13 cellular contexts compared by ENCODE assay signal in genomic region chr1:151514366-151514765, GRCh38. TPM values are rescaled to one million over a fixed set of nuclear protein-coding genes. Genes with fewer than 3 reads are reported as not detected.
DNase-seq lines count a peak whose midpoint lies in the region; ATAC-seq, FAIRE-seq and TF ChIP-seq lines count a peak whose summit lies in the region.
"Had no signal": no experiment of that assay in that cellular context is flagged by ENCODE, and none has a peak within 500 bp of the region (broad histone marks: within the 10 kb centered on the region; RNA-seq: fewer than 3 reads in every experiment).

No MANE protein-coding gene starts in this region.

- intact Hi-C loops in HepG2 (cut with micrococcal nuclease; ENCODE audit: unreplicated experiment), result no loop called here

- H3K9me3 ChIP-seq in HUES6 (ENCODE audit: control insufficient read depth, insufficient read depth, low read depth, low read length), result no peaks in the 10 kb centered on the region
- H3K9me3 ChIP-seq in HepG2 (ENCODE audit: low read length), result no peaks in the 10 kb centered on the region
- H3K9me3 ChIP-seq in suprapubic skin, result no peaks in the 10 kb centered on the region
- H3K9me3 ChIP-seq in HAP-1, result no peaks in the 10 kb centered on the region

- H3K4me1 ChIP-seq in HUES6 (ENCODE audit: control insufficient read depth, insufficient read depth, low read length) (peaks cover 44% of the 10 kb centered on the region), HepG2 (ENCODE audit: insufficient read depth, low read length) (peaks cover 68% of the 10 kb centered on the region), suprapubic skin (peaks cover 39% of the 10 kb centered on the region), HAP-1 (peaks cover 22% of the 10 kb centered on the region)

- H2AFZ ChIP-seq in HepG2 (ENCODE audit: low read length), result no peak overlapping the region

- CTCF ChIA-PET in HepG2 (lab: Yijun Ruan, JAX; ENCODE audit: low intra/inter-chr PET ratio, low total read pairs), result no interaction called here

- no peak for TF ChIP-seq EP300 in HepG2 (IDR thresholded peaks at IDR 0.05; ENCODE audit: low read depth in 2 of 2, low read length in 2 of 2)
- TF ChIP-seq EP300 in HepG2 (CRISPR knock-in tag; IDR thresholded peaks at IDR 0.05; ENCODE audit: borderline replicate concordance), result no peak
- no peak for TF ChIP-seq EP300 in suprapubic skin (IDR thresholded peaks at IDR 0.05)

- TF ChIP-seq RAD21 in HepG2 (CRISPR knock-in tag; IDR thresholded peaks at IDR 0.05), result no peak

- FAIRE-seq in bronchial epithelial cell (lab: Jason Lieb, UNC) (no peak), HepG2 (lab: Jason Lieb, UNC) (peak; percentile 8)

- no TSS peak for BruUV-seq in HepG2 (replicated peaks; lab: Mats Ljungman, UMichigan)

- H4K20me1 ChIP-seq in HepG2 (ENCODE audit: insufficient read depth, low read length), result no peaks in the 10 kb centered on the region

- peak; percentile 7 for ATAC-seq in HepG2
- no peak for ATAC-seq in HG03439 (IDR thresholded peaks at IDR 0.05; ENCODE audit: unreplicated experiment)

- TF ChIP-seq POLR2A in HepG2 (IDR thresholded peaks at IDR 0.05; ENCODE audit: insufficient read depth in 1 of 2, low read depth in 2 of 2, low read length in 2 of 2), result no peak
- TF ChIP-seq POLR2A in suprapubic skin (IDR thresholded peaks at IDR 0.05), result no peak

- H3K9ac ChIP-seq in HUES6 (ENCODE audit: low read length) (no peak overlapping the region), HepG2 (ENCODE audit: insufficient read depth, low read depth, low read length) (0 out of 2 replicates have a peak overlapping the region, but pooled peaks have one; percentile 46)

- POLR2A ChIA-PET in HepG2 (lab: Yijun Ruan, JAX), result interaction anchor here (0.9 to 2.4 kb wide), 2 partner anchors 25 to 40 kb away, joined by 3 to 11 read pairs; no protein-coding TSS in a partner anchor

- H3K4me3 ChIP-seq in HUES6 (ENCODE audit: low read depth, low read length) (peak overlapping the region; percentile 70; the same call in 1 of the 2 replicates), bronchial epithelial cell (ENCODE audit: low read depth, low read length) (no peak overlapping the region), HepG2 (replicated peaks in 1 of 3; ENCODE audit: insufficient read depth in 1 of 3, low read depth in 2 of 3, low read length in 3 of 3) (peak overlapping the region in 2 of 3 experiments; percentile 6 to 80; a peak in 3 of 6 replicates), suprapubic skin (no peak overlapping the region), HAP-1 (no peak overlapping the region)
- H3K4me3 ChIP-seq: coronary artery, lung, skin epidermis had no signal

- H3K27me3 ChIP-seq in HUES6 (ENCODE audit: control insufficient read depth, insufficient read depth, low read length) (no peaks in the 10 kb centered on the region), bronchial epithelial cell (ENCODE audit: control insufficient read depth, insufficient read depth, low read length) (no peaks in the 10 kb centered on the region), HepG2 (ENCODE audit: control insufficient read depth in 1 of 2, insufficient read depth in 2 of 2, low read length in 2 of 2) (peaks cover 0 to 16% of the 10 kb centered on the region in 2 experiments; a peak in 2 of 5 replicates), suprapubic skin (no peaks in the 10 kb centered on the region), HAP-1 (ENCODE audit: low read depth) (no peaks in the 10 kb centered on the region)

- WGBS in HepG2 (ENCODE audit: low lambda C conversion rate), result 0% methylated on average over 4 of the region's 4 CpGs
- 89% methylated on average over 4 of the region's 4 CpGs for WGBS in suprapubic skin

- no peaks in the 10 kb centered on the region for H3K79me2 ChIP-seq in HepG2 (ENCODE audit: insufficient read depth, low read length)

- H3K27ac ChIP-seq in HUES6 (ENCODE audit: low read depth, low read length), result no peak overlapping the region
- peak overlapping the region; percentile 58 for H3K27ac ChIP-seq in HepG2 (ENCODE audit: extremely low read length, insufficient read depth, low read length)
- H3K27ac ChIP-seq in suprapubic skin, result peak overlapping the region; percentile 72
- H3K27ac ChIP-seq: coronary artery had no signal

- no peak for TF ChIP-seq CTCF in bronchial epithelial cell (IDR thresholded peaks at IDR 0.05; ENCODE audit: insufficient read depth, low read length, severe bottlenecking)
- no peak for TF ChIP-seq CTCF in HepG2 (CRISPR knock-in tag; IDR thresholded peaks at IDR 0.05)
- TF ChIP-seq CTCF in suprapubic skin (IDR thresholded peaks at IDR 0.05), result no peak

- H3K4me2 ChIP-seq in HepG2 (ENCODE audit: low read depth, low read length), result peak overlapping the region; percentile 91

- in situ Hi-C loops in HepG2 (cut with HindIII; ENCODE audit: extremely low pct_ligation_motif_present, low pct_unique_long_range_greater_than_20kb) (no loop called here), HAP-1 (cut with MboI; ENCODE audit: low sequenced_read_pairs) (no loop called here)

- peaks cover 12% of the 10 kb centered on the region for H3K36me3 ChIP-seq in HUES6 (ENCODE audit: control insufficient read depth, insufficient read depth, low read length)
- peaks cover 4% of the 10 kb centered on the region for H3K36me3 ChIP-seq in bronchial epithelial cell (ENCODE audit: control insufficient read depth, insufficient read depth, low read length)
- no peaks in the 10 kb centered on the region; a peak in 1 of 5 replicates for H3K36me3 ChIP-seq in HepG2 (replicated peaks in 1 of 2; ENCODE audit: control insufficient read depth in 1 of 2, insufficient read depth in 2 of 2, low read length in 2 of 2)
- no peaks in the 10 kb centered on the region for H3K36me3 ChIP-seq in suprapubic skin
- H3K36me3 ChIP-seq in HAP-1 (replicated peaks), result peaks cover 3% of the 10 kb centered on the region

- DNase-seq in bronchial epithelial cell (ENCODE audit: low read depth) (peak; percentile 39), HepG2 (ENCODE audit: low spot score) (no peak), suprapubic skin (ENCODE audit: low spot score in 2 of 2) (no peak), RKO (ENCODE audit: low spot score) (no peak), anterior cingulate cortex (lab: John Stamatoyannopoulos, UW) (no peak), HAP-1 (ENCODE audit: low spot score in 2 of 2) (no peak)
- DNase-seq: NCI-H1436; stimulated activated naive CD4-positive, alpha-beta T cell treated with Interleukin-2 at 50 U/mL for 16 hours had no signal

RNA-seq across cellular contexts. Expression of gene CGN, which starts 3.2 kb away (rescaled TPM):
- total RNA-seq in bronchial epithelial cell (4.2 and 12.5 TPM in 2 replicates), HepG2 (2016; rRNA removed; fragmentation: Illumina TruSeq; extraction: Trizol) (0.24 and 0.75 TPM in 2 replicates), suprapubic skin (10 to 100 TPM; 37.9 to 62.4 (median 41.7) TPM)
- total RNA-seq in HepG2 (2016; cell fraction: cytosol; rRNA removed; fragmentation: Illumina TruSeq; extraction: Trizol; ENCODE audit: low read depth), result 0.20 and 0.88 TPM in 2 replicates
- total RNA-seq in HepG2 (2016; cell fraction: insoluble cytoplasmic fraction; rRNA removed; fragmentation: Illumina TruSeq; extraction: Trizol), result 0.10 and 0.67 TPM in 2 replicates
- total RNA-seq in HepG2 (2016; cell fraction: membrane; rRNA removed; fragmentation: Illumina TruSeq; extraction: Trizol), result 0.19 and 0.28 TPM in 2 replicates
- 1.3 and 1.6 TPM in 2 replicates for total RNA-seq in HepG2 (2016; cell fraction: nucleus; rRNA removed; fragmentation: Illumina TruSeq; extraction: Trizol)
- 0.81 and 1.1 TPM in 2 replicates for polyA plus RNA-seq in HepG2 (2011; rRNA removed)
- 0.18 and 0.21 TPM in 2 replicates for polyA plus RNA-seq in HepG2 (2011; cell fraction: cytosol; rRNA removed)
- 3.8 TPM in 2 replicates for polyA plus RNA-seq in HepG2 (2011; cell fraction: nucleus; rRNA removed)
- polyA plus RNA-seq in HepG2 (2012), result 1.7 and 3.2 TPM in 2 replicates
- 0.03 TPM in 1 of 2 replicates, not detected in the other for polyA plus RNA-seq in HepG2 (2016; cell fraction: cytosol; fragmentation: Illumina TruSeq; extraction: Trizol; ENCODE audit: low read depth)
- 0.27 and 0.43 TPM in 2 replicates for polyA plus RNA-seq in HepG2 (2016; cell fraction: insoluble cytoplasmic fraction; fragmentation: Illumina TruSeq; extraction: Trizol; ENCODE audit: low read depth)
- 0.03 and 0.10 TPM in 2 replicates for polyA plus RNA-seq in HepG2 (2016; cell fraction: membrane; fragmentation: Illumina TruSeq; extraction: Trizol; ENCODE audit: low read depth)
- 2.3 and 2.8 TPM in 2 replicates for polyA plus RNA-seq in HepG2 (2016; cell fraction: nucleus; fragmentation: Illumina TruSeq; extraction: Trizol; ENCODE audit: insufficient read depth, low read depth)
- polyA minus RNA-seq in HepG2 (2011; rRNA and poly(A)+ RNA removed; ENCODE audit: low replicate concordance), result 0.63 and 2.7 TPM in 2 replicates
- polyA minus RNA-seq in HepG2 (2011; cell fraction: cytosol; rRNA and poly(A)+ RNA removed), result 0.70 TPM in 1 of 2 replicates, not detected in the other
- polyA minus RNA-seq in HepG2 (2011; cell fraction: nucleus; rRNA and poly(A)+ RNA removed), result 2.7 and 3.9 TPM in 2 replicates

RNA-seq across cellular contexts. Expression of gene TUFT1, which starts 25.7 kb away (rescaled TPM):
- total RNA-seq in bronchial epithelial cell (25.0 and 54.3 TPM in 2 replicates), HepG2 (2016; rRNA removed; fragmentation: Illumina TruSeq; extraction: Trizol) (7.3 and 7.7 TPM in 2 replicates), suprapubic skin (100 to 1,000 TPM in 1 of 4 donors, 10 to 100 TPM in 3; 83.4 to 121 (median 91.5) TPM)
- 0.51 and 1.2 TPM in 2 replicates for total RNA-seq in HepG2 (2016; cell fraction: cytosol; rRNA removed; fragmentation: Illumina TruSeq; extraction: Trizol; ENCODE audit: low read depth)
- 6.6 and 6.9 TPM in 2 replicates for total RNA-seq in HepG2 (2016; cell fraction: insoluble cytoplasmic fraction; rRNA removed; fragmentation: Illumina TruSeq; extraction: Trizol)
- 2.6 and 3.1 TPM in 2 replicates for total RNA-seq in HepG2 (2016; cell fraction: membrane; rRNA removed; fragmentation: Illumina TruSeq; extraction: Trizol)
- 5.0 and 5.2 TPM in 2 replicates for total RNA-seq in HepG2 (2016; cell fraction: nucleus; rRNA removed; fragmentation: Illumina TruSeq; extraction: Trizol)
- 6.4 and 6.7 TPM in 2 replicates for polyA plus RNA-seq in HepG2 (2011; rRNA removed)
- polyA plus RNA-seq in HepG2 (2011; cell fraction: cytosol; rRNA removed), result 4.2 and 5.5 TPM in 2 replicates
- polyA plus RNA-seq in HepG2 (2011; cell fraction: nucleus; rRNA removed), result 6.5 and 8.6 TPM in 2 replicates
- polyA plus RNA-seq in HepG2 (2012), result 5.2 and 6.2 TPM in 2 replicates
- 0.33 and 0.35 TPM in 2 replicates for polyA plus RNA-seq in HepG2 (2016; cell fraction: cytosol; fragmentation: Illumina TruSeq; extraction: Trizol; ENCODE audit: low read depth)
- 5.0 and 5.6 TPM in 2 replicates for polyA plus RNA-seq in HepG2 (2016; cell fraction: insoluble cytoplasmic fraction; fragmentation: Illumina TruSeq; extraction: Trizol; ENCODE audit: low read depth)
- 1.1 TPM in 2 replicates for polyA plus RNA-seq in HepG2 (2016; cell fraction: membrane; fragmentation: Illumina TruSeq; extraction: Trizol; ENCODE audit: low read depth)
- polyA plus RNA-seq in HepG2 (2016; cell fraction: nucleus; fragmentation: Illumina TruSeq; extraction: Trizol; ENCODE audit: insufficient read depth, low read depth), result 7.7 and 10.7 TPM in 2 replicates
- 6.3 and 18.3 TPM in 2 replicates for polyA minus RNA-seq in HepG2 (2011; rRNA and poly(A)+ RNA removed; ENCODE audit: low replicate concordance)
- 3.2 and 3.9 TPM in 2 replicates for polyA minus RNA-seq in HepG2 (2011; cell fraction: cytosol; rRNA and poly(A)+ RNA removed)
- 6.3 and 7.5 TPM in 2 replicates for polyA minus RNA-seq in HepG2 (2011; cell fraction: nucleus; rRNA and poly(A)+ RNA removed)

RNA-seq across cellular contexts. Expression of gene POGZ, which starts 55.1 kb away (rescaled TPM):
- total RNA-seq in bronchial epithelial cell, result 6.6 and 10.2 TPM in 2 replicates
- total RNA-seq in HepG2 (2016; rRNA removed; fragmentation: Illumina TruSeq; extraction: Trizol), result 15.3 and 17.1 TPM in 2 replicates
- 3.4 and 3.9 TPM in 2 replicates for total RNA-seq in HepG2 (2016; cell fraction: cytosol; rRNA removed; fragmentation: Illumina TruSeq; extraction: Trizol; ENCODE audit: low read depth)
- 14.3 and 16.4 TPM in 2 replicates for total RNA-seq in HepG2 (2016; cell fraction: insoluble cytoplasmic fraction; rRNA removed; fragmentation: Illumina TruSeq; extraction: Trizol)
- 7.3 and 9.4 TPM in 2 replicates for total RNA-seq in HepG2 (2016; cell fraction: membrane; rRNA removed; fragmentation: Illumina TruSeq; extraction: Trizol)
- total RNA-seq in HepG2 (2016; cell fraction: nucleus; rRNA removed; fragmentation: Illumina TruSeq; extraction: Trizol), result 26.6 and 27.0 TPM in 2 replicates
- 45.6 and 46.9 TPM in 2 replicates for polyA plus RNA-seq in HepG2 (2011; rRNA removed)
- 14.1 and 15.0 TPM in 2 replicates for polyA plus RNA-seq in HepG2 (2011; cell fraction: cytosol; rRNA removed)
- polyA plus RNA-seq in HepG2 (2011; cell fraction: nucleus; rRNA removed), result 85.3 and 95.0 TPM in 2 replicates
- 22.9 and 30.0 TPM in 2 replicates for polyA plus RNA-seq in HepG2 (2012)
- 0.70 and 1.2 TPM in 2 replicates for polyA plus RNA-seq in HepG2 (2016; cell fraction: cytosol; fragmentation: Illumina TruSeq; extraction: Trizol; ENCODE audit: low read depth)
- polyA plus RNA-seq in HepG2 (2016; cell fraction: insoluble cytoplasmic fraction; fragmentation: Illumina TruSeq; extraction: Trizol; ENCODE audit: low read depth), result 18.4 and 20.8 TPM in 2 replicates
- 2.7 and 2.9 TPM in 2 replicates for polyA plus RNA-seq in HepG2 (2016; cell fraction: membrane; fragmentation: Illumina TruSeq; extraction: Trizol; ENCODE audit: low read depth)
- 55.5 and 69.5 TPM in 2 replicates for polyA plus RNA-seq in HepG2 (2016; cell fraction: nucleus; fragmentation: Illumina TruSeq; extraction: Trizol; ENCODE audit: insufficient read depth, low read depth)
- polyA minus RNA-seq in HepG2 (2011; rRNA and poly(A)+ RNA removed; ENCODE audit: low replicate concordance), result 103 and 173 TPM in 2 replicates
- polyA minus RNA-seq in HepG2 (2011; cell fraction: cytosol; rRNA and poly(A)+ RNA removed), result 25.2 and 28.6 TPM in 2 replicates
- 80.1 and 101 TPM in 2 replicates for polyA minus RNA-seq in HepG2 (2011; cell fraction: nucleus; rRNA and poly(A)+ RNA removed)
- total RNA-seq in suprapubic skin, result 10 to 100 TPM; 29.3 to 87.3 (median 57.3) TPM

Comparison
In these comparisons a context has a peak if more than half of its experiments do, and no peak if none do; other contexts are left out.
1. H3K4me3 ChIP-seq: peak in HUES6 (single experiment) and HepG2 (2 of 3); none in bronchial epithelial cell (single experiment), suprapubic skin (single experiment) and HAP-1 (single experiment).